1 cellular context compared by ENCODE assay signal in genomic region chr20:63537525-63538203, GRCh38.
TF ChIP-seq lines count a peak whose summit lies in the region.

No MANE protein-coding gene starts in this region.

TF ChIP-seq in GM23338, 12 proteins besides CTCF, POLR2A, EP300 and RAD21:
- TF ChIP-seq EZH2 (IDR thresholded peaks at IDR 0.05; ENCODE audit: low read depth, unreplicated experiment) (no peak), CREB1 (CRISPR knock-in tag; IDR thresholded peaks at IDR 0.05; ENCODE audit: low read depth) (peak; percentile 36; the same call in 1 of the 2 replicates)
